In genomic region chr12:112836736-112837628, GRCh38 we compare ENCODE assay signal across 12 cellular contexts. TPM values are rescaled to one million over a fixed set of nuclear protein-coding genes. Genes with fewer than 3 reads are reported as not detected.
"Had no signal": no experiment of that assay in that cellular context is flagged by ENCODE, and none has a peak within 500 bp of the region (broad histone marks: within the 10 kb centered on the region; RNA-seq: fewer than 3 reads in every experiment).

No MANE protein-coding gene starts in this region.

- H3K9me3 ChIP-seq: pancreas, upper lobe of right lung had no signal

- H2AFZ ChIP-seq: neural progenitor cell had no signal

- H3K27me3 ChIP-seq: neural progenitor cell had no signal

- FAIRE-seq: pancreas had no signal

- H3K4me1 ChIP-seq: pancreas, upper lobe of right lung had no signal

- H3K4me2 ChIP-seq: neural progenitor cell had no signal

- ATAC-seq: left ventricle myocardium superior, pancreas had no signal

- H3K27ac ChIP-seq: neural progenitor cell, pancreas, upper lobe of right lung had no signal

- H3K36me3 ChIP-seq: neural progenitor cell, pancreas, upper lobe of right lung had no signal

- DNase-seq: activated CD4-positive, alpha-beta memory T cell treated with anti-CD3 and anti-CD28 coated beads for 36 hours; activated CD4-positive, CD25-positive, alpha-beta regulatory T cell treated with anti-CD3 and anti-CD28 coated beads, Interleukin-2, amount 50 U/mL, for 72 hours; activated effector memory CD4-positive, alpha-beta T cell treated with anti-CD3 and anti-CD28 coated beads, Interleukin-2, amount 50 U/mL, for 16 hours; activated T-cell treated with anti-CD3 and anti-CD28 coated beads, Interleukin-2, amount 50 U/mL, for 4 hours; left ventricle myocardium superior; midbrain; pancreas; stimulated activated CD4-positive, alpha-beta T cell treated with anti-CD3 and anti-CD28 coated beads, Interleukin-12 subunit alpha, Interleukin-12 subunit beta, amount 100 ng/mL, for 4 hours; stimulated activated naive CD8-positive, alpha-beta T cell treated with anti-CD3 and anti-CD28 coated beads, Interleukin-15, Interleukin-2, amounts not matched to agents 100 U/mL and 50 U/mL, for 24 hours; upper lobe of right lung had no signal

- H3K4me3 ChIP-seq: neural progenitor cell, pancreas, upper lobe of right lung had no signal

RNA-seq across cellular contexts. Expression of gene RPH3A, which starts 45.4 kb away (rescaled TPM):
- total RNA-seq: activated CD4-positive, alpha-beta memory T cell treated with anti-CD3 and anti-CD28 coated beads for 36 hours; activated T-cell treated with anti-CD3 and anti-CD28 coated beads, Interleukin-2, amount 50 U/mL, for 4 hours; glomerular endothelial cell; left ventricle myocardium superior had no signal
